Comparison of ENCODE assay signal across 34 cellular contexts in the genomic region with DNA sequence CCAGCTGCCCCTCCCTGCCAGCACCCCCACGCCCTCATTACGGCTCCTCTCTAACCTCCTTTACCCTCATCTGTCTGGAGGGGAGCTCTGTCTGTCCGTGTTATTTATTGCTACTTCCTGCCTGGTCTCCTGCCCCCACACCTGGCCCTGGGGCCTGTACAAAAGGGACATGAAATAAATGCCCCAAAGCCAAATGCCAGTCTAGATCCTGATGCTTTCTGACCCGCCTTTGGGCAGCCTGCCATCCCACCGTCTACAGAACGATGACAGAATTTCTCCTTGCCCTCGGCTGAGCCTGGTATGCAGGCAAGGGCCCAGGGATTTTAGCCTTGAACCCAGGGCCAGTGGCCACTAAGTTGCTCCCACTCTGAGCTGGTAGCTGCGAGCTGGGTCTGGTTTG. TPM values are rescaled to one million over a fixed set of nuclear protein-coding genes. Genes with fewer than 3 reads are reported as not detected.
A peak's percentile ranks its signal among the peaks of the same experiment; 100 is the strongest.
DNase-seq lines count a peak whose midpoint lies in the region; ATAC-seq, FAIRE-seq and TF ChIP-seq lines count a peak whose summit lies in the region.
"Had no signal": no experiment of that assay in that cellular context is flagged by ENCODE, and none has a peak within 500 bp of the region (broad histone marks: within the 10 kb centered on the region; RNA-seq: fewer than 3 reads in every experiment).

No MANE protein-coding gene starts in this region.

- no peak overlapping the region for H2AFZ ChIP-seq in OCI-LY3 (ENCODE audit: low read depth, low read length)
- H2AFZ ChIP-seq in MM.1S (ENCODE audit: low read length): no peak overlapping the region

- H3K9me2 ChIP-seq in MM.1S (replicated peaks; ENCODE audit: insufficient read depth, low read length): no peaks in the 10 kb centered on the region

- H3K27ac Mint-ChIP-seq in central memory CD8-positive, alpha-beta T cell (ENCODE audit: low read depth): peak overlapping the region; percentile 57
- H3K27ac Mint-ChIP-seq: activated CD4-positive, alpha-beta T cell treated with anti-CD3 and anti-CD28 coated beads, Interleukin-2, amount 10 ng/mL, durations not matched to agents 7 days and 5 days; activated CD8-positive, alpha-beta memory T cell treated with anti-CD3 and anti-CD28 coated beads, Interleukin-2, amount 10 ng/mL, durations not matched to agents 7 days and 5 days; stimulated activated effector memory CD8-positive, alpha-beta T cell treated with anti-CD3 and anti-CD28 coated beads, Interleukin-12 subunit alpha, Interleukin-12 subunit beta, amount 100 ng/mL, for 72 hours had no signal

- no peaks in the 10 kb centered on the region for H3F3A ChIP-seq in MM.1S (ENCODE audit: insufficient read depth, low read length)

- 0 out of 2 replicates have a peak, but pooled peaks cover 5% of the 10 kb centered on the region for H3K27me3 ChIP-seq in OCI-LY3 (ENCODE audit: low read depth, low read length)
- peaks cover 39% of the 10 kb centered on the region for H3K27me3 ChIP-seq in MM.1S (replicated peaks; ENCODE audit: insufficient read depth, low read length)
- H3K27me3 ChIP-seq: suprapubic skin had no signal

- no peak for TF ChIP-seq POLR2A in GM12892 (IDR thresholded peaks at IDR 0.05; ENCODE audit: low read depth, low read length)

- H3K4me1 Mint-ChIP-seq in central memory CD8-positive, alpha-beta T cell: peaks cover 3% of the 10 kb centered on the region

- ATAC-seq in central memory CD8-positive, alpha-beta T cell (replicated peaks; ENCODE audit: extremely low read depth, poor library complexity, severe bottlenecking): no peak
- ATAC-seq in GM18907 (IDR thresholded peaks at IDR 0.05; ENCODE audit: unreplicated experiment): no peak
- ATAC-seq: activated CD8-positive, alpha-beta memory T cell treated with anti-CD3 and anti-CD28 coated beads, Interleukin-2, amount 10 ng/mL, durations not matched to agents 7 days and 5 days; GM12878; stimulated activated effector memory CD8-positive, alpha-beta T cell treated with anti-CD3 and anti-CD28 coated beads, Interleukin-12 subunit alpha, Interleukin-12 subunit beta, amount 100 ng/mL, for 72 hours had no signal

- H4K20me1 ChIP-seq in OCI-LY3 (ENCODE audit: insufficient read depth, low read length): no peaks in the 10 kb centered on the region
- H4K20me1 ChIP-seq in MM.1S (ENCODE audit: insufficient read depth, low read length): no peaks in the 10 kb centered on the region

- H3K4me1 ChIP-seq in OCI-LY3 (ENCODE audit: low read length): peaks cover 16% of the 10 kb centered on the region
- no peaks in the 10 kb centered on the region for H3K4me1 ChIP-seq in MM.1S (ENCODE audit: low read length)
- H3K4me1 ChIP-seq: prostate gland, sigmoid colon had no signal

- H3K9ac ChIP-seq in OCI-LY3 (ENCODE audit: low read length) (peak overlapping the region; percentile 54; the same call in 1 of the 2 replicates), MM.1S (ENCODE audit: low read length) (no peak overlapping the region)

- TF ChIP-seq CTCF in OCI-LY3 (IDR thresholded peaks at IDR 0.05; ENCODE audit: low read depth, low read length) (no peak), MM.1S (IDR thresholded peaks at IDR 0.05; ENCODE audit: low read length) (no peak)

- H3K4me2 ChIP-seq in OCI-LY3 (ENCODE audit: low read length) (peak overlapping the region; percentile 90), MM.1S (ENCODE audit: low read depth, low read length) (no peak overlapping the region)

- H3K27ac ChIP-seq in OCI-LY3 (ENCODE audit: low read length) (no peak overlapping the region), MM.1S (ENCODE audit: low read length) (no peak overlapping the region)
- H3K27ac ChIP-seq: prostate gland, sigmoid colon, SK-N-MC, suprapubic skin had no signal

- no peaks in the 10 kb centered on the region for H3K9me3 ChIP-seq in OCI-LY3 (ENCODE audit: insufficient read depth, low read length)
- no peaks in the 10 kb centered on the region for H3K9me3 ChIP-seq in MM.1S (replicated peaks; ENCODE audit: insufficient read depth, low read length)
- H3K9me3 ChIP-seq: prostate gland, sigmoid colon, suprapubic skin had no signal

- H3K36me3 ChIP-seq in OCI-LY3 (replicated peaks; ENCODE audit: low read depth, low read length): no peaks in the 10 kb centered on the region
- no peaks in the 10 kb centered on the region for H3K36me3 ChIP-seq in MM.1S (replicated peaks; ENCODE audit: insufficient read depth, low read length)
- H3K36me3 ChIP-seq: prostate gland, sigmoid colon, suprapubic skin had no signal

- FAIRE-seq in GM12892 (lab: Jason Lieb, UNC): no peak
- FAIRE-seq: GM12878, H1 had no signal

- H3K4me3 ChIP-seq in OCI-LY3 (ENCODE audit: low read length): peak overlapping the region; percentile 62; the same call in 1 of the 2 replicates
- H3K4me3 ChIP-seq in MM.1S (ENCODE audit: low read length): no peak overlapping the region
- H3K4me3 ChIP-seq: GM12878, lung, prostate gland, sigmoid colon, SK-N-MC, suprapubic skin had no signal

- no peaks in the 10 kb centered on the region for H3K9me3 Mint-ChIP-seq in central memory CD8-positive, alpha-beta T cell
- H3K9me3 Mint-ChIP-seq: activated CD4-positive, alpha-beta T cell treated with anti-CD3 and anti-CD28 coated beads, Interleukin-2, amount 10 ng/mL, durations not matched to agents 7 days and 5 days; CD14-positive monocyte; stimulated activated effector memory CD8-positive, alpha-beta T cell treated with anti-CD3 and anti-CD28 coated beads, Interleukin-12 subunit alpha, Interleukin-12 subunit beta, amount 100 ng/mL, for 72 hours had no signal

- H3K4me3 Mint-ChIP-seq in central memory CD8-positive, alpha-beta T cell: no peak overlapping the region
- H3K4me3 Mint-ChIP-seq: activated CD4-positive, alpha-beta T cell treated with anti-CD3 and anti-CD28 coated beads, Interleukin-2, amount 10 ng/mL, durations not matched to agents 7 days and 5 days; activated CD8-positive, alpha-beta memory T cell treated with anti-CD3 and anti-CD28 coated beads, Interleukin-2, amount 10 ng/mL, durations not matched to agents 7 days and 5 days; CD14-positive monocyte; stimulated activated effector memory CD8-positive, alpha-beta T cell treated with anti-CD3 and anti-CD28 coated beads, Interleukin-12 subunit alpha, Interleukin-12 subunit beta, amount 100 ng/mL, for 72 hours had no signal

- H3K79me2 ChIP-seq in OCI-LY3 (ENCODE audit: low read length) (no peaks in the 10 kb centered on the region), MM.1S (ENCODE audit: low read length) (no peaks in the 10 kb centered on the region)

- H3K27me3 Mint-ChIP-seq in central memory CD8-positive, alpha-beta T cell: peaks cover 34% of the 10 kb centered on the region

- H3K36me3 Mint-ChIP-seq in central memory CD8-positive, alpha-beta T cell (ENCODE audit: insufficient read depth): no peaks in the 10 kb centered on the region
- H3K36me3 Mint-ChIP-seq: activated CD8-positive, alpha-beta memory T cell treated with anti-CD3 and anti-CD28 coated beads, Interleukin-2, amount 10 ng/mL, durations not matched to agents 7 days and 5 days had no signal

- peak; percentile 8 for DNase-seq in EL
- DNase-seq in central memory CD8-positive, alpha-beta T cell (ENCODE audit: low spot score in 2 of 2): no peak
- DNase-seq in renal cortical epithelial cell (ENCODE audit: low read depth): peak; percentile 29
- no peak for DNase-seq in activated CD4-positive, CD25-positive, alpha-beta regulatory T cell (lab: John Stamatoyannopoulos, UW)
- DNase-seq in MM.1S: no peak
- DNase-seq in GM12892 (ENCODE audit: insufficient read length): no peak
- DNase-seq: activated CD4-positive, alpha-beta T cell treated with anti-CD3 and anti-CD28 coated beads, Interleukin-2, amount 10 ng/mL, durations not matched to agents 7 days and 5 days; activated CD8-positive, alpha-beta memory T cell treated with anti-CD3 and anti-CD28 coated beads, Interleukin-2, amount 10 ng/mL, durations not matched to agents 7 days and 5 days; activated naive CD4-positive, alpha-beta T cell treated with Interleukin-2 at 50 U/mL for 16 hours; activated T-cell treated with anti-CD3 and anti-CD28 coated beads, Interleukin-2, amount 50 U/mL, for 48 hours; amniotic stem cell; effector CD8-positive, alpha-beta T cell; erythroblast; NCI-H2081; NCI-H226; sigmoid colon; stimulated activated CD4-positive, alpha-beta T cell treated with anti-CD3 and anti-CD28 coated beads, Interleukin-4, amount 100 ng/mL, for 24 hours; T-helper 2 cell had no signal

RNA-seq across cellular contexts. Expression of a gene that starts 15.4 kb away (rescaled TPM):
- total RNA-seq in renal cortical epithelial cell: not detected in 2 replicates
- 225 TPM for polyA plus RNA-seq in GM12892 (2012; ENCODE audit: missing spikeins)
- total RNA-seq: Daoy, fibroblast of villous mesenchyme, suprapubic skin had no signal
- polyA plus RNA-seq: AG04450 had no signal

RNA-seq across cellular contexts. Expression of a gene that starts 21.7 kb away (rescaled TPM):
- not detected in 2 replicates for total RNA-seq in renal cortical epithelial cell
- polyA plus RNA-seq in GM12892 (2012; ENCODE audit: missing spikeins): not detected
- total RNA-seq: activated CD4-positive, alpha-beta T cell treated with anti-CD3 and anti-CD28 coated beads, Interleukin-2, amount 10 ng/mL, durations not matched to agents 7 days and 5 days; Daoy; fibroblast of villous mesenchyme; LHCN-M2; suprapubic skin had no signal
- polyA plus RNA-seq: AG04450, CD14-positive monocyte had no signal

RNA-seq across cellular contexts. Expression of a gene that starts 31.3 kb away (rescaled TPM):
- total RNA-seq in renal cortical epithelial cell: 0.05 TPM in 1 of 2 replicates, not detected in the other
- polyA plus RNA-seq in GM12892 (2012; ENCODE audit: missing spikeins): not detected
- total RNA-seq: Daoy, fibroblast of villous mesenchyme, H1, kidney epithelial cell, LHCN-M2, urinary bladder had no signal
- polyA plus RNA-seq: AG04450, CD14-positive monocyte had no signal

RNA-seq across cellular contexts. Expression of a gene that starts 34.1 kb away (rescaled TPM):
- not detected in 2 replicates for total RNA-seq in renal cortical epithelial cell
- polyA plus RNA-seq in GM12892 (2012; ENCODE audit: missing spikeins): 1.3 TPM
- total RNA-seq: activated CD4-positive, alpha-beta T cell treated with anti-CD3 and anti-CD28 coated beads, Interleukin-2, amount 10 ng/mL, durations not matched to agents 7 days and 5 days; activated CD8-positive, alpha-beta memory T cell treated with anti-CD3 and anti-CD28 coated beads, Interleukin-2, amount 10 ng/mL, durations not matched to agents 7 days and 5 days; Daoy; fibroblast of villous mesenchyme; H1; LHCN-M2; sigmoid colon; suprapubic skin; urinary bladder had no signal
- polyA plus RNA-seq: AG04450, CD14-positive monocyte, H1, urinary bladder had no signal

RNA-seq across cellular contexts. Expression of a gene that starts 44.6 kb away (rescaled TPM):
- total RNA-seq in renal cortical epithelial cell: not detected in 2 replicates
- polyA plus RNA-seq in GM12892 (2012; ENCODE audit: missing spikeins): not detected
- total RNA-seq: activated CD4-positive, alpha-beta T cell treated with anti-CD3 and anti-CD28 coated beads, Interleukin-2, amount 10 ng/mL, durations not matched to agents 7 days and 5 days; activated CD8-positive, alpha-beta memory T cell treated with anti-CD3 and anti-CD28 coated beads, Interleukin-2, amount 10 ng/mL, durations not matched to agents 7 days and 5 days; Daoy; fibroblast of villous mesenchyme; H1; kidney epithelial cell; LHCN-M2; suprapubic skin had no signal
- polyA plus RNA-seq: AG04450, H1 had no signal

Comparison
In these comparisons a context has a peak if more than half of its experiments do, and no peak if none do; other contexts are left out.
1. DNase-seq: peak in EL (single experiment) and renal cortical epithelial cell (single experiment); none in central memory CD8-positive, alpha-beta T cell (0 of 2), activated CD4-positive, CD25-positive, alpha-beta regulatory T cell (0 of 4), MM.1S (single experiment) and GM12892 (single experiment).